In genomic region chr17:16287563-16288027, GRCh38 we compare ENCODE assay signal across 8 cellular contexts.
DNase-seq lines count a peak whose midpoint lies in the region; ATAC-seq and TF ChIP-seq lines count a peak whose summit lies in the region.

No MANE protein-coding gene starts in this region.

- DNase-seq in GM10248 (ENCODE audit: extremely low spot score) = peak; percentile 53
- peak; percentile 58 for DNase-seq in HT1080 (ENCODE audit: low read depth)
- DNase-seq in activated CD8-positive, alpha-beta T cell treated with anti-CD3 and anti-CD28 coated beads, Interleukin-2, amount 10 ng/mL, durations not matched to agents 7 days and 5 days = peak; percentile 30
- no peak for DNase-seq in left cardiac atrium
- no peak for DNase-seq in stimulated activated effector memory CD8-positive, alpha-beta T cell treated with anti-CD3 and anti-CD28 coated beads, Interleukin-12 subunit alpha, Interleukin-12 subunit beta, amount 100 ng/mL, for 72 hours (ENCODE audit: low spot score in 2 of 2)
- no peak for DNase-seq in OCI-M2 (lab: John Stamatoyannopoulos, UW; ENCODE audit: unreplicated experiment)

- H3K27ac Mint-ChIP-seq in activated CD8-positive, alpha-beta T cell treated with anti-CD3 and anti-CD28 coated beads, Interleukin-2, amount 10 ng/mL, durations not matched to agents 7 days and 5 days = peak overlapping the region; percentile 96
- H3K27ac Mint-ChIP-seq in stimulated activated effector memory CD8-positive, alpha-beta T cell treated with anti-CD3 and anti-CD28 coated beads, Interleukin-12 subunit alpha, Interleukin-12 subunit beta, amount 100 ng/mL, for 72 hours = peak overlapping the region; percentile 95

- CTCF ChIA-PET in GM10248 (lab: Yijun Ruan, JAX) = interaction anchor here (1.7 to 7.7 kb wide), 5 partner anchors 14 to 71 kb away, joined by 3 to 66 read pairs (median 11); partner anchors contain the start of gene PIGL
- CTCF ChIA-PET in activated CD8-positive, alpha-beta T cell treated with anti-CD3 and anti-CD28 coated beads, Interleukin-2, amount 10 ng/mL, durations not matched to agents 7 days and 5 days (lab: Charles Lee) = interaction anchor here (1.5 to 4.9 kb wide), 7 partner anchors 8 to 128 kb away, joined by 4 to 23 read pairs (median 7); partner anchors contain the start of genes CENPV, PIGL and TRPV2

- peaks cover 20% of the 10 kb centered on the region for H3K36me3 Mint-ChIP-seq in activated CD8-positive, alpha-beta T cell treated with anti-CD3 and anti-CD28 coated beads, Interleukin-2, amount 10 ng/mL, durations not matched to agents 7 days and 5 days (ENCODE audit: low read depth)
- H3K36me3 Mint-ChIP-seq in stimulated activated effector memory CD8-positive, alpha-beta T cell treated with anti-CD3 and anti-CD28 coated beads, Interleukin-12 subunit alpha, Interleukin-12 subunit beta, amount 100 ng/mL, for 72 hours = no peaks in the 10 kb centered on the region

- peak; percentile 13 for ATAC-seq in activated CD8-positive, alpha-beta T cell treated with anti-CD3 and anti-CD28 coated beads, Interleukin-2, amount 10 ng/mL, durations not matched to agents 7 days and 5 days
- ATAC-seq in left cardiac atrium (peak; percentile 21 to 29), GM18498 (IDR thresholded peaks at IDR 0.05; ENCODE audit: unreplicated experiment) (no peak), HG03175 (IDR thresholded peaks at IDR 0.05; ENCODE audit: unreplicated experiment) (no peak)
- ATAC-seq in stimulated activated effector memory CD8-positive, alpha-beta T cell treated with anti-CD3 and anti-CD28 coated beads, Interleukin-12 subunit alpha, Interleukin-12 subunit beta, amount 100 ng/mL, for 72 hours = no peak

- peaks cover 50% of the 10 kb centered on the region for H3K4me1 Mint-ChIP-seq in activated CD8-positive, alpha-beta T cell treated with anti-CD3 and anti-CD28 coated beads, Interleukin-2, amount 10 ng/mL, durations not matched to agents 7 days and 5 days (ENCODE audit: low read depth)
- peaks cover 38% of the 10 kb centered on the region for H3K4me1 Mint-ChIP-seq in stimulated activated effector memory CD8-positive, alpha-beta T cell treated with anti-CD3 and anti-CD28 coated beads, Interleukin-12 subunit alpha, Interleukin-12 subunit beta, amount 100 ng/mL, for 72 hours

- POLR2A ChIA-PET in GM10248 (lab: Yijun Ruan, JAX) = no interaction called here
- POLR2A ChIA-PET in activated CD8-positive, alpha-beta T cell treated with anti-CD3 and anti-CD28 coated beads, Interleukin-2, amount 10 ng/mL, durations not matched to agents 7 days and 5 days (lab: Charles Lee) = interaction anchor here (1.1 to 3.8 kb wide), 6 partner anchors 9 to 93 kb away, joined by 3 to 19 read pairs (median 8); partner anchors contain the start of genes CENPV, NCOR1 and UBB

- intact Hi-C loops in left cardiac atrium (cut with DNase I) = no loop called here

- no peak for TF ChIP-seq CTCF in GM10248 (IDR thresholded peaks at IDR 0.05; ENCODE audit: control extremely low read depth, extremely low read depth, low read depth, missing control alignments)

- no peaks in the 10 kb centered on the region for H3K27me3 Mint-ChIP-seq in activated CD8-positive, alpha-beta T cell treated with anti-CD3 and anti-CD28 coated beads, Interleukin-2, amount 10 ng/mL, durations not matched to agents 7 days and 5 days (ENCODE audit: low read depth)

- H3K9me3 Mint-ChIP-seq in activated CD8-positive, alpha-beta T cell treated with anti-CD3 and anti-CD28 coated beads, Interleukin-2, amount 10 ng/mL, durations not matched to agents 7 days and 5 days (ENCODE audit: insufficient read depth) = no peaks in the 10 kb centered on the region
- no peaks in the 10 kb centered on the region for H3K9me3 Mint-ChIP-seq in stimulated activated effector memory CD8-positive, alpha-beta T cell treated with anti-CD3 and anti-CD28 coated beads, Interleukin-12 subunit alpha, Interleukin-12 subunit beta, amount 100 ng/mL, for 72 hours

- H3K4me3 Mint-ChIP-seq in activated CD8-positive, alpha-beta T cell treated with anti-CD3 and anti-CD28 coated beads, Interleukin-2, amount 10 ng/mL, durations not matched to agents 7 days and 5 days = peak overlapping the region; percentile 72
- peak overlapping the region; percentile 73 for H3K4me3 Mint-ChIP-seq in stimulated activated effector memory CD8-positive, alpha-beta T cell treated with anti-CD3 and anti-CD28 coated beads, Interleukin-12 subunit alpha, Interleukin-12 subunit beta, amount 100 ng/mL, for 72 hours

Comparison
In these comparisons a context has a peak if more than half of its experiments do, and no peak if none do; other contexts are left out.
1. DNase-seq: peak in GM10248 (single experiment), HT1080 (single experiment) and activated CD8-positive, alpha-beta T cell treated with anti-CD3 and anti-CD28 coated beads, Interleukin-2, amount 10 ng/mL, durations not matched to agents 7 days and 5 days (single experiment); none in left cardiac atrium (single experiment), stimulated activated effector memory CD8-positive, alpha-beta T cell treated with anti-CD3 and anti-CD28 coated beads, Interleukin-12 subunit alpha, Interleukin-12 subunit beta, amount 100 ng/mL, for 72 hours (0 of 2) and OCI-M2 (single experiment).
2. ATAC-seq: peak in activated CD8-positive, alpha-beta T cell treated with anti-CD3 and anti-CD28 coated beads, Interleukin-2, amount 10 ng/mL, durations not matched to agents 7 days and 5 days (single experiment) and left cardiac atrium (2 of 2); none in stimulated activated effector memory CD8-positive, alpha-beta T cell treated with anti-CD3 and anti-CD28 coated beads, Interleukin-12 subunit alpha, Interleukin-12 subunit beta, amount 100 ng/mL, for 72 hours (single experiment), GM18498 (single experiment) and HG03175 (single experiment).